1 cellular context compared by ENCODE assay signal in genomic region chr7:112450807-112451661, GRCh38.
TF ChIP-seq lines count a peak whose summit lies in the region.

No MANE protein-coding gene starts in this region.

TF ChIP-seq in HEK293, 187 proteins besides CTCF, POLR2A, EP300 and RAD21 (continued from another document and continues in another):
- TF ChIP-seq ZNF394 (tag by site-specific recombination; IDR thresholded peaks at IDR 0.05; ENCODE audit: borderline replicate concordance): peak; percentile 57
- TF ChIP-seq ZNF23 (tag by site-specific recombination; IDR thresholded peaks at IDR 0.05; ENCODE audit: borderline replicate concordance): no peak
- peak; percentile 51; the same call in 1 of the 2 replicates for TF ChIP-seq ZNF843 (tag by site-specific recombination; IDR thresholded peaks at IDR 0.05)
- TF ChIP-seq KLF8 (tag by site-specific recombination; IDR thresholded peaks at IDR 0.05): no peak; the same call in none of the 2 replicates
- TF ChIP-seq ZBTB11 (tag by site-specific recombination; conservative IDR thresholded peaks at IDR 0.05; ENCODE audit: low read depth): peak; percentile 49
- TF ChIP-seq ZNF18 (tag by site-specific recombination; IDR thresholded peaks at IDR 0.05): 0 out of 2 replicates have a peak, but pooled peaks have one; percentile 23
- peak; percentile 12; the same call in 1 of the 2 replicates for TF ChIP-seq ZSCAN23 (tag by site-specific recombination; IDR thresholded peaks at IDR 0.05)
- TF ChIP-seq ZBTB10 (tag by site-specific recombination; IDR thresholded peaks at IDR 0.05): peak; percentile 47; the same call in 1 of the 2 replicates
- no peak for TF ChIP-seq EGR2 (tag by site-specific recombination; IDR thresholded peaks at IDR 0.05; ENCODE audit: low read depth)
- no peak for TF ChIP-seq ZNF670 (tag by site-specific recombination; IDR thresholded peaks at IDR 0.05; ENCODE audit: low read depth)
- TF ChIP-seq ZNF121 (tag by site-specific recombination; IDR thresholded peaks at IDR 0.05): peak; percentile 78; the same call in 1 of the 2 replicates
- peak; percentile 98 for TF ChIP-seq ZBTB17 (tag by site-specific recombination; IDR thresholded peaks at IDR 0.05)
- no peak; the same call in 1 of the 2 replicates for TF ChIP-seq ZNF366 (tag by site-specific recombination; conservative IDR thresholded peaks at IDR 0.05)
- TF ChIP-seq ZNF416 (tag by site-specific recombination; IDR thresholded peaks at IDR 0.05): no peak
- peak; percentile 83 for TF ChIP-seq BCL11A (tag by site-specific recombination; IDR thresholded peaks at IDR 0.05; ENCODE audit: low read depth)
- TF ChIP-seq ZFP37 (tag by site-specific recombination; IDR thresholded peaks at IDR 0.05): peak; percentile 61
- peak; percentile 22; the same call in 1 of the 2 replicates for TF ChIP-seq ZNF518A (tag by site-specific recombination; conservative IDR thresholded peaks at IDR 0.05; ENCODE audit: low read depth)
- TF ChIP-seq ZFHX2 (tag by site-specific recombination; conservative IDR thresholded peaks at IDR 0.05): no peak
- no peak; the same call in 1 of the 2 replicates for TF ChIP-seq KLF17 (tag by site-specific recombination; IDR thresholded peaks at IDR 0.05)
- peak; percentile 22; the same call in 1 of the 2 replicates for TF ChIP-seq WT1 (tag by site-specific recombination; IDR thresholded peaks at IDR 0.05)
- TF ChIP-seq ZNF350 (tag by site-specific recombination; IDR thresholded peaks at IDR 0.05): no peak
- peak; percentile 99 for TF ChIP-seq ZFP69B (tag by site-specific recombination; IDR thresholded peaks at IDR 0.05)
- TF ChIP-seq PRDM2 (tag by site-specific recombination; IDR thresholded peaks at IDR 0.05; ENCODE audit: borderline replicate concordance): peak; percentile 82; the same call in 1 of the 2 replicates
- peak; percentile 5; the same call in 1 of the 2 replicates for TF ChIP-seq ZNF561 (tag by site-specific recombination; IDR thresholded peaks at IDR 0.05; ENCODE audit: borderline replicate concordance)
- no peak for TF ChIP-seq ZNF423 (tag by site-specific recombination; IDR thresholded peaks at IDR 0.05)
- TF ChIP-seq ZNF521 (tag by site-specific recombination; IDR thresholded peaks at IDR 0.05): no peak
- TF ChIP-seq ZNF580 (tag by site-specific recombination; IDR thresholded peaks at IDR 0.05): no peak; the same call in 1 of the 2 replicates
- TF ChIP-seq ZIC2 (tag by site-specific recombination; IDR thresholded peaks at IDR 0.05): peak; percentile 50
- TF ChIP-seq ZNF639 (tag by site-specific recombination; IDR thresholded peaks at IDR 0.05): peak; percentile 70; the same call in 1 of the 2 replicates
- peak; percentile 39 for TF ChIP-seq GLIS1 (tag by site-specific recombination; IDR thresholded peaks at IDR 0.05)
